ENCODE assay signal across 8 cellular contexts in the genomic region with DNA sequence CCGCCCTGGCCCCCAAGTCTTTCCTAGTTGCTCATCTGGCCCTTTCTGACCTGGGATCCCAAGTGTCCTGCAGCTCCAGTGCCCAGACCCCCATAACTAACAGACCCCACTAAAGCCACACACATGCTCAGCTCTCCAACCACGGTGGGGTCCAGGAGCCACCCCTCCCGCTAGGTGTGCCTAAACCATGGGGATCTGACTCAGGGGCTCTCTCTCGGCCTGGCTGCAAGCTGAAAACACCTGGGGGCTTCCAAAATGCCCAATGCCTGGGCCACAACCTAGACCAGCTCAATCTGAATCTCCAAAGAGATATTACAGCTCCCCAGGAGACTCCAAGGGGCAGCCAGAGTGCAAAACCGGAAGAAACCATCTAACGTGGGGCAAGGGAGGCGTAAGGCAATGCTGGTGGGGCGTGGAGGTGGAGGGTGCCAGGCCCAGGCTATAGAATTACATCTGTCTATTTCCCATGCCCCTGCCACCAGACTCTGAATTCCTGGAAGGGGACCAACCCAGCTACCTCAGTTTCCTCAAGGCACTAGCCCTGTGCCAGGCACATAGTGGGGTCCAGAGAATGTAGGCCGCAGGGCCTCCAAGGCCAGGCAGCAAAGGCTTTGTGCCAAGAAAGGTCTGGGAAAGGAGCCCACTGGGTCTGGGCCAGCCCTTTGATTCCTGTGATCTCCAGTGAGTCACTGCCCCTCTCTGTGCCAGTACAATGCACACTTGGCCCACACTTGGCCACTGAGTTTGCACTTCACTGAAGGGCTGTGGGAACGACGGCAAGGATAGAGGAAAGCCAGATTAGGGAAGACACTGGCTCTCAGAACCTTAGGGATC. TPM values are rescaled to one million over a fixed set of nuclear protein-coding genes. Genes with fewer than 3 reads are reported as not detected.
DNase-seq lines count a peak whose midpoint lies in the region; ATAC-seq lines count a peak whose summit lies in the region.

No MANE protein-coding gene starts in this region.

- no peaks in the 10 kb centered on the region for H3K9me3 Mint-ChIP-seq in activated CD4-positive, alpha-beta memory T cell treated with anti-CD3 and anti-CD28 coated beads for 36 hours

- POLR2A ChIA-PET in activated CD4-positive, alpha-beta memory T cell treated with anti-CD3 and anti-CD28 coated beads for 36 hours (lab: Charles Lee): no interaction called here

- CTCF ChIA-PET in activated CD4-positive, alpha-beta memory T cell treated with anti-CD3 and anti-CD28 coated beads for 36 hours (lab: Charles Lee): no interaction called here

- ATAC-seq in GM19328 (IDR thresholded peaks at IDR 0.05; ENCODE audit: unreplicated experiment): no peak

- no peak overlapping the region for H3K4me3 Mint-ChIP-seq in activated CD4-positive, alpha-beta memory T cell treated with anti-CD3 and anti-CD28 coated beads for 36 hours

- H3K4me1 Mint-ChIP-seq in activated CD4-positive, alpha-beta memory T cell treated with anti-CD3 and anti-CD28 coated beads for 36 hours (ENCODE audit: low read depth): peaks cover 48% of the 10 kb centered on the region

- intact Hi-C loops in activated CD4-positive, alpha-beta memory T cell treated with anti-CD3 and anti-CD28 coated beads for 36 hours (cut with micrococcal nuclease): no loop called here

- DNase-seq in Daoy (ENCODE audit: low read depth): peak; percentile 84
- DNase-seq in activated CD4-positive, alpha-beta memory T cell treated with anti-CD3 and anti-CD28 coated beads for 36 hours: no peak
- peak; percentile 83 for DNase-seq in globus pallidus (ENCODE audit: low spot score)
- peak; percentile 91 for DNase-seq in pulmonary artery endothelial cell (ENCODE audit: low read depth, low spot score)
- DNase-seq in activated CD4-positive, CD25-positive, alpha-beta regulatory T cell (lab: John Stamatoyannopoulos, UW): no peak
- DNase-seq in NCI-H345 treated with DMSO at 0.1 percent for 48 hours (lab: John Stamatoyannopoulos, UW; ENCODE audit: unreplicated experiment): no peak
- no peak for DNase-seq in stimulated activated naive CD4-positive, alpha-beta T cell treated with Interleukin-2 at 50 U/mL for 16 hours (lab: John Stamatoyannopoulos, UW)

- H3K27me3 Mint-ChIP-seq in activated CD4-positive, alpha-beta memory T cell treated with anti-CD3 and anti-CD28 coated beads for 36 hours: no peaks in the 10 kb centered on the region

- H3K27ac Mint-ChIP-seq in activated CD4-positive, alpha-beta memory T cell treated with anti-CD3 and anti-CD28 coated beads for 36 hours: peak overlapping the region; percentile 51

- H3K36me3 Mint-ChIP-seq in activated CD4-positive, alpha-beta memory T cell treated with anti-CD3 and anti-CD28 coated beads for 36 hours: peaks cover 45% of the 10 kb centered on the region

RNA-seq across cellular contexts. Expression of gene CD2BP2, which starts 3.3 kb away (rescaled TPM):
- total RNA-seq in Daoy (2014; rRNA removed; shearing (Covaris generic)): 63.1 and 64.5 TPM in 2 replicates
- 10 to 100 TPM; 60.7 to 61.4 TPM for total RNA-seq in activated CD4-positive, alpha-beta memory T cell treated with anti-CD3 and anti-CD28 coated beads for 36 hours
- 34.6 and 43.3 TPM in 2 replicates for total RNA-seq in pulmonary artery endothelial cell

RNA-seq across cellular contexts. Expression of gene TBC1D10B, which starts 18.5 kb away (rescaled TPM):
- 26.2 and 27.1 TPM in 2 replicates for total RNA-seq in Daoy (2014; rRNA removed; shearing (Covaris generic))
- total RNA-seq in activated CD4-positive, alpha-beta memory T cell treated with anti-CD3 and anti-CD28 coated beads for 36 hours: 10 to 100 TPM; 54.7 to 54.8 TPM
- 32.2 and 43.0 TPM in 2 replicates for total RNA-seq in pulmonary artery endothelial cell

RNA-seq across cellular contexts. Expression of gene MYL11, which starts 22.8 kb away (rescaled TPM):
- not detected in 2 replicates for total RNA-seq in Daoy (2014; rRNA removed; shearing (Covaris generic))
- 1 to 10 TPM in 1 of 2 experiments, under 1 TPM in 1; 0.83 to 1.6 TPM for total RNA-seq in activated CD4-positive, alpha-beta memory T cell treated with anti-CD3 and anti-CD28 coated beads for 36 hours
- not detected in 2 replicates for total RNA-seq in pulmonary artery endothelial cell

RNA-seq across cellular contexts. Expression of gene SEPTIN1, which starts 30.6 kb away (rescaled TPM):
- not detected in 2 replicates for total RNA-seq in Daoy (2014; rRNA removed; shearing (Covaris generic))
- 100 to 1,000 TPM; 199 to 202 TPM for total RNA-seq in activated CD4-positive, alpha-beta memory T cell treated with anti-CD3 and anti-CD28 coated beads for 36 hours
- total RNA-seq in pulmonary artery endothelial cell: 0.13 TPM in 1 of 2 replicates, not detected in the other

RNA-seq across cellular contexts. Expression of gene ZNF48, which starts 43.4 kb away (rescaled TPM):
- 6.0 and 6.3 TPM in 2 replicates for total RNA-seq in Daoy (2014; rRNA removed; shearing (Covaris generic))
- 10 to 100 TPM; 13.1 to 13.6 TPM for total RNA-seq in activated CD4-positive, alpha-beta memory T cell treated with anti-CD3 and anti-CD28 coated beads for 36 hours
- total RNA-seq in pulmonary artery endothelial cell: 13.6 and 15.6 TPM in 2 replicates

Comparison
In these comparisons a context has a peak if more than half of its experiments do, and no peak if none do; other contexts are left out.
1. DNase-seq: peak in Daoy (single experiment), globus pallidus (single experiment) and pulmonary artery endothelial cell (single experiment); none in activated CD4-positive, alpha-beta memory T cell treated with anti-CD3 and anti-CD28 coated beads for 36 hours (single experiment), activated CD4-positive, CD25-positive, alpha-beta regulatory T cell (0 of 4), NCI-H345 treated with DMSO at 0.1 percent for 48 hours (single experiment) and stimulated activated naive CD4-positive, alpha-beta T cell treated with Interleukin-2 at 50 U/mL for 16 hours (single experiment).